ENCODE assay signal across 1 cellular context in genomic region chr15:39942101-39942752, GRCh38.
TF ChIP-seq lines count a peak whose summit lies in the region.

No MANE protein-coding gene starts in this region.

TF ChIP-seq in IMR-90, 13 proteins besides CTCF, POLR2A, EP300 and RAD21 (continued from another document):
- TF ChIP-seq MAFK (IDR thresholded peaks at IDR 0.05; ENCODE audit: low read depth, low read length) (peak; percentile 100), RCOR1 (IDR thresholded peaks at IDR 0.05; ENCODE audit: insufficient replicate concordance, low read length) (no peak), SMC3 (IDR thresholded peaks at IDR 0.05; ENCODE audit: low read depth, low read length) (no peak), BHLHE40 (IDR thresholded peaks at IDR 0.05; ENCODE audit: low read depth, low read length) (no peak), CEBPB (IDR thresholded peaks at IDR 0.05; ENCODE audit: low read depth, low read length) (peak; percentile 40), MAZ (IDR thresholded peaks at IDR 0.05; ENCODE audit: borderline replicate concordance, low read depth, low read length) (no peak), FOS (IDR thresholded peaks at IDR 0.05; ENCODE audit: low read depth, low read length) (peak; percentile 87), USF2 (IDR thresholded peaks at IDR 0.05; ENCODE audit: low read depth, low read length) (no peak)
- TF ChIP-seq, protein P1, sequence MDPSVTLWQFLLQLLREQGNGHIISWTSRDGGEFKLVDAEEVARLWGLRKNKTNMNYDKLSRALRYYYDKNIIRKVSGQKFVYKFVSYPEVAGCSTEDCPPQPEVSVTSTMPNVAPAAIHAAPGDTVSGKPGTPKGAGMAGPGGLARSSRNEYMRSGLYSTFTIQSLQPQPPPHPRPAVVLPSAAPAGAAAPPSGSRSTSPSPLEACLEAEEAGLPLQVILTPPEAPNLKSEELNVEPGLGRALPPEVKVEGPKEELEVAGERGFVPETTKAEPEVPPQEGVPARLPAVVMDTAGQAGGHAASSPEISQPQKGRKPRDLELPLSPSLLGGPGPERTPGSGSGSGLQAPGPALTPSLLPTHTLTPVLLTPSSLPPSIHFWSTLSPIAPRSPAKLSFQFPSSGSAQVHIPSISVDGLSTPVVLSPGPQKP (IDR thresholded peaks at IDR 0.05; ENCODE audit: borderline replicate concordance, low read depth, low read length): no peak
